Comparison of ENCODE assay signal across 1 cellular context in genomic region chr2:232633413-232634318, GRCh38.
TF ChIP-seq lines count a peak whose summit lies in the region.

Gene EFHD1 (plus strand): TSS chr2:232633604. CDS start chr2:232633705, 101 bp downstream.

TF ChIP-seq in HepG2, 621 proteins besides CTCF, POLR2A, EP300 and RAD21 (continued from another document and continues in another):
- TF ChIP-seq TFE3 (CRISPR knock-in tag; IDR thresholded peaks at IDR 0.05) (peak; percentile 78), ZNF501 (CRISPR knock-in tag; IDR thresholded peaks at IDR 0.05) (peak; percentile 54; the same call in 1 of the 2 replicates), ZNF549 (CRISPR knock-in tag; IDR thresholded peaks at IDR 0.05) (no peak; the same call in 1 of the 2 replicates), RBM22 (optimal IDR thresholded peaks at IDR 0.05; ENCODE audit: low read length) (no peak), SPEN (CRISPR knock-in tag; IDR thresholded peaks at IDR 0.05; ENCODE audit: low read depth) (peak; percentile 61; the same call in 1 of the 2 replicates), ZNF180 (CRISPR knock-in tag; IDR thresholded peaks at IDR 0.05; ENCODE audit: borderline replicate concordance, low read depth) (peak; percentile 64; the same call in 1 of the 2 replicates), CREM (IDR thresholded peaks at IDR 0.05) (no peak), CREM (CRISPR knock-in tag; IDR thresholded peaks at IDR 0.05) (no peak), JUNB (CRISPR knock-in tag; IDR thresholded peaks at IDR 0.05; ENCODE audit: borderline replicate concordance) (no peak), ZFP62 (CRISPR knock-in tag; IDR thresholded peaks at IDR 0.05) (no peak), FOXA1 (IDR thresholded peaks at IDR 0.05) (no peak), FOXA1 (CRISPR knock-in tag; IDR thresholded peaks at IDR 0.05) (no peak), TBX3 (IDR thresholded peaks at IDR 0.05; ENCODE audit: borderline replicate concordance) (no peak), SP2 (CRISPR knock-in tag; IDR thresholded peaks at IDR 0.05) (no peak), ZBTB44 (CRISPR knock-in tag; IDR thresholded peaks at IDR 0.05) (peak; percentile 88; the same call in 1 of the 2 replicates), ZNF841 (CRISPR knock-in tag; IDR thresholded peaks at IDR 0.05; ENCODE audit: borderline replicate concordance) (0 out of 2 replicates have a peak, but pooled peaks have one; percentile 63), ZNF788 (CRISPR knock-in tag; IDR thresholded peaks at IDR 0.05; ENCODE audit: borderline replicate concordance) (peak; percentile 79), SNAI1 (CRISPR knock-in tag; IDR thresholded peaks at IDR 0.05; ENCODE audit: borderline replicate concordance) (peak; percentile 66; the same call in 1 of the 2 replicates), ZNF20 (CRISPR knock-in tag; IDR thresholded peaks at IDR 0.05) (no peak), ZNF30 (CRISPR knock-in tag; IDR thresholded peaks at IDR 0.05) (peak; percentile 93; the same call in 1 of the 2 replicates), MAF1 (CRISPR knock-in tag; IDR thresholded peaks at IDR 0.05; ENCODE audit: borderline replicate concordance) (no peak), ATF1 (CRISPR knock-in tag; IDR thresholded peaks at IDR 0.05) (no peak), ELF1 (CRISPR knock-in tag; IDR thresholded peaks at IDR 0.05) (no peak), PAWR (CRISPR knock-in tag; IDR thresholded peaks at IDR 0.05; ENCODE audit: borderline replicate concordance) (no peak), TAF15 (IDR thresholded peaks at IDR 0.05; ENCODE audit: low read depth, low read length, poor library complexity, severe bottlenecking) (no peak), FIP1L1 (IDR thresholded peaks at IDR 0.05; ENCODE audit: borderline replicate concordance, insufficient read depth, low read depth, low read length) (no peak), PAXIP1 (CRISPR knock-in tag; conservative IDR thresholded peaks at IDR 0.05) (0 out of 2 replicates have a peak, but pooled peaks have one; percentile 5), ZBTB3 (CRISPR knock-in tag; IDR thresholded peaks at IDR 0.05; ENCODE audit: borderline replicate concordance, low read depth) (peak; percentile 22; the same call in 1 of the 2 replicates), DPF2 (CRISPR knock-in tag; IDR thresholded peaks at IDR 0.05; ENCODE audit: borderline replicate concordance, low read depth) (no peak), KLF16 (CRISPR knock-in tag; IDR thresholded peaks at IDR 0.05) (no peak; a peak in 1 of 4 replicates), XRCC5 (optimal IDR thresholded peaks at IDR 0.05; ENCODE audit: low read length) (no peak), SAP130 (CRISPR knock-in tag; IDR thresholded peaks at IDR 0.05; ENCODE audit: low read depth) (no peak), MED8 (CRISPR knock-in tag; IDR thresholded peaks at IDR 0.05; ENCODE audit: insufficient replicate concordance) (peak; percentile 55), GMEB1 (CRISPR knock-in tag; IDR thresholded peaks at IDR 0.05; ENCODE audit: borderline replicate concordance) (no peak), ZNF766 (CRISPR knock-in tag; IDR thresholded peaks at IDR 0.05; ENCODE audit: borderline replicate concordance) (peak; percentile 97), MTA1 (CRISPR knock-in tag; IDR thresholded peaks at IDR 0.05; ENCODE audit: borderline replicate concordance) (peak; percentile 83; the same call in 1 of the 2 replicates), NRL (CRISPR knock-in tag; IDR thresholded peaks at IDR 0.05; ENCODE audit: borderline replicate concordance) (peak; percentile 78), KLF11 (CRISPR knock-in tag; IDR thresholded peaks at IDR 0.05) (no peak), HNRNPL (IDR thresholded peaks at IDR 0.05; ENCODE audit: low read depth, low read length) (no peak), NAIF1 (CRISPR knock-in tag; IDR thresholded peaks at IDR 0.05; ENCODE audit: borderline replicate concordance) (peak; percentile 49; the same call in 1 of the 2 replicates), SNRNP70 (IDR thresholded peaks at IDR 0.05; ENCODE audit: low read depth, low read length) (no peak), ZNF703 (CRISPR knock-in tag; IDR thresholded peaks at IDR 0.05; ENCODE audit: borderline replicate concordance) (no peak), MTA3 (CRISPR knock-in tag; IDR thresholded peaks at IDR 0.05) (no peak), ZNF557 (CRISPR knock-in tag; IDR thresholded peaks at IDR 0.05) (peak; percentile 95), MEIS2 (CRISPR knock-in tag; IDR thresholded peaks at IDR 0.05) (peak; percentile 87; the same call in 1 of the 2 replicates), TEF (CRISPR knock-in tag; IDR thresholded peaks at IDR 0.05) (peak; percentile 87), ZNF891 (CRISPR knock-in tag; IDR thresholded peaks at IDR 0.05) (peak; percentile 76; the same call in 1 of the 2 replicates), PRMT3 (CRISPR knock-in tag; IDR thresholded peaks at IDR 0.05; ENCODE audit: borderline replicate concordance, low read depth) (peak; percentile 82; the same call in 1 of the 2 replicates), FOXA3 (CRISPR knock-in tag; IDR thresholded peaks at IDR 0.05) (no peak), ZNF354B (CRISPR knock-in tag; IDR thresholded peaks at IDR 0.05) (no peak), DMTF1 (CRISPR knock-in tag; IDR thresholded peaks at IDR 0.05) (no peak), BHLHE40 (IDR thresholded peaks at IDR 0.05; ENCODE audit: low read length) (no peak), XBP1 (CRISPR knock-in tag; IDR thresholded peaks at IDR 0.05) (no peak; the same call in 1 of the 2 replicates), KLF6 (CRISPR knock-in tag; IDR thresholded peaks at IDR 0.05) (peak; percentile 93), KLF13 (CRISPR knock-in tag; IDR thresholded peaks at IDR 0.05) (peak; percentile 81; the same call in 1 of the 2 replicates), KMT2A (CRISPR knock-in tag; IDR thresholded peaks at IDR 0.05) (0 out of 2 replicates have a peak, but pooled peaks have one; percentile 34), POLR2AphosphoS5 (IDR thresholded peaks at IDR 0.05; ENCODE audit: low read depth, low read length) (no peak), ZNF280B (CRISPR knock-in tag; IDR thresholded peaks at IDR 0.05; ENCODE audit: borderline replicate concordance) (0 out of 2 replicates have a peak, but pooled peaks have one; percentile 43)
